ENCODE assay signal across 27 cellular contexts in genomic region chr7:21051865-21052264, GRCh38.
"Had no signal": no experiment of that assay in that cellular context is flagged by ENCODE, and none has a peak within 500 bp of the region (broad histone marks: within the 10 kb centered on the region; RNA-seq: fewer than 3 reads in every experiment).

No MANE protein-coding gene starts in this region.

- H3K27ac ChIP-seq: stomach, suprapubic skin, testis, thoracic aorta, thyroid gland, tibial artery, tibial nerve, upper lobe of left lung, upper lobe of right lung, uterus, vagina had no signal

- H3K27me3 ChIP-seq: stomach, suprapubic skin, testis, thyroid gland, tibial artery, tibial nerve, transverse colon, upper lobe of left lung, upper lobe of right lung, uterus, vagina had no signal

- H3K27me3 Mint-ChIP-seq: stimulated activated memory B cell treated with anti-CD40 and anti-IgM and Interleukin-4, amounts not matched to agents 10 μg/mL and 1 μg/mL and 100 μg/mL, for 72 hours; stimulated activated naive B cell treated with anti-CD40 and anti-IgM and Interleukin-4, amounts not matched to agents 10 μg/mL and 1 μg/mL and 100 μg/mL, for 72 hours; stimulated activated naive CD8-positive, alpha-beta T cell treated with anti-CD3 and anti-CD28 coated beads, Interleukin-15, amount 100 ng/mL, for 72 hours had no signal

- H3K4me3 Mint-ChIP-seq: stimulated activated effector memory CD8-positive, alpha-beta T cell treated with anti-CD3 and anti-CD28 coated beads, Interleukin-12 subunit alpha, Interleukin-12 subunit beta, amount 100 ng/mL, for 72 hours; stimulated activated memory B cell treated with anti-CD40 and anti-IgM and Interleukin-4, amounts not matched to agents 10 μg/mL and 1 μg/mL and 100 μg/mL, for 72 hours; stimulated activated naive B cell treated with anti-CD40 and anti-IgM and Interleukin-4, amounts not matched to agents 10 μg/mL and 1 μg/mL and 100 μg/mL, for 72 hours; stimulated activated naive CD8-positive, alpha-beta T cell treated with anti-CD3 and anti-CD28 coated beads, Interleukin-15, amount 100 ng/mL, for 72 hours; stimulated activated naive CD8-positive, alpha-beta T cell treated with anti-CD3 and anti-CD28 coated beads, Interleukin-15, Interleukin-2, amounts not matched to agents 100 ng/mL and 50 ng/mL, for 24 hours; type B pancreatic cell had no signal

- H3K27ac Mint-ChIP-seq: stimulated activated effector memory CD8-positive, alpha-beta T cell treated with anti-CD3 and anti-CD28 coated beads, Interleukin-12 subunit alpha, Interleukin-12 subunit beta, amount 100 ng/mL, for 72 hours; stimulated activated memory B cell treated with anti-CD40 and anti-IgM and Interleukin-4, amounts not matched to agents 10 μg/mL and 1 μg/mL and 100 μg/mL, for 72 hours; stimulated activated naive B cell treated with anti-CD40 and anti-IgM and Interleukin-4, amounts not matched to agents 10 μg/mL and 1 μg/mL and 100 μg/mL, for 72 hours; stimulated activated naive CD8-positive, alpha-beta T cell treated with anti-CD3 and anti-CD28 coated beads, Interleukin-15, amount 100 ng/mL, for 72 hours; stimulated activated naive CD8-positive, alpha-beta T cell treated with anti-CD3 and anti-CD28 coated beads, Interleukin-15, Interleukin-2, amounts not matched to agents 100 ng/mL and 50 ng/mL, for 24 hours; type B pancreatic cell had no signal

- H3K36me3 Mint-ChIP-seq: stimulated activated effector memory CD8-positive, alpha-beta T cell treated with anti-CD3 and anti-CD28 coated beads, Interleukin-12 subunit alpha, Interleukin-12 subunit beta, amount 100 ng/mL, for 72 hours; stimulated activated memory B cell treated with anti-CD40 and anti-IgM and Interleukin-4, amounts not matched to agents 10 μg/mL and 1 μg/mL and 100 μg/mL, for 72 hours; stimulated activated naive B cell treated with anti-CD40 and anti-IgM and Interleukin-4, amounts not matched to agents 10 μg/mL and 1 μg/mL and 100 μg/mL, for 72 hours; type B pancreatic cell had no signal

- H3K9me3 Mint-ChIP-seq: stimulated activated effector memory CD8-positive, alpha-beta T cell treated with anti-CD3 and anti-CD28 coated beads, Interleukin-12 subunit alpha, Interleukin-12 subunit beta, amount 100 ng/mL, for 72 hours; stimulated activated memory B cell treated with anti-CD40 and anti-IgM and Interleukin-4, amounts not matched to agents 10 μg/mL and 1 μg/mL and 100 μg/mL, for 72 hours; stimulated activated naive B cell treated with anti-CD40 and anti-IgM and Interleukin-4, amounts not matched to agents 10 μg/mL and 1 μg/mL and 100 μg/mL, for 72 hours; stimulated activated naive CD8-positive, alpha-beta T cell treated with anti-CD3 and anti-CD28 coated beads, Interleukin-15, amount 100 ng/mL, for 72 hours; type B pancreatic cell had no signal

- DNase-seq: stimulated activated CD4-positive, alpha-beta T cell treated with anti-CD3 and anti-CD28 coated beads, Interleukin-2, amount 100 ng/mL, for 48 hours; stimulated activated CD4-positive, alpha-beta T cell treated with anti-CD3 and anti-CD28 coated beads, Interleukin-4, amount 100 ng/mL, for 24 hours; stimulated activated CD4-positive, alpha-beta T cell treated with anti-CD3 and anti-CD28 coated beads, Interleukin-4, amount 100 ng/mL, for 4 hours; stimulated activated CD8-positive, alpha-beta memory T cell treated with anti-CD3 and anti-CD28 coated beads, Interleukin-4, amount 100 ng/mL, for 48 hours; stimulated activated naive B cell treated with anti-CD40 and anti-IgM and Interleukin-4, amounts not matched to agents 10 μg/mL and 1 μg/mL and 100 μg/mL, for 72 hours; stimulated activated naive CD4-positive, alpha-beta T cell; stimulated activated naive CD4-positive, alpha-beta T cell treated with Interleukin-2 at 50 U/mL for 16 hours; stimulated activated naive CD8-positive, alpha-beta T cell treated with anti-CD3 and anti-CD28 coated beads, Interleukin-15, amount 100 ng/mL, for 72 hours; stimulated activated naive CD8-positive, alpha-beta T cell treated with anti-CD3 and anti-CD28 coated beads, Interleukin-15, Interleukin-2, amounts not matched to agents 100 U/mL and 50 U/mL, for 24 hours; stomach; substantia nigra; testis; thyroid gland; tibial artery; transverse colon; trophoblast cell; upper lobe of left lung; upper lobe of right lung; uterus had no signal

- H3K4me3 ChIP-seq: stomach, suprapubic skin, testis, thoracic aorta, thyroid gland, tibial artery, tibial nerve, transverse colon, upper lobe of left lung, upper lobe of right lung, uterus, vagina had no signal

- H3K9me3 ChIP-seq: stomach, suprapubic skin, testis, thoracic aorta, thyroid gland, tibial artery, tibial nerve, transverse colon, upper lobe of left lung, upper lobe of right lung, vagina had no signal

- H3K36me3 ChIP-seq: stomach, suprapubic skin, thoracic aorta, thyroid gland, tibial artery, tibial nerve, transverse colon, upper lobe of left lung, upper lobe of right lung, uterus, vagina had no signal

- H3K4me1 ChIP-seq: stomach, suprapubic skin, testis, thyroid gland, tibial artery, tibial nerve, transverse colon, upper lobe of left lung, upper lobe of right lung, uterus, vagina had no signal

- H3K4me1 Mint-ChIP-seq: stimulated activated effector memory CD8-positive, alpha-beta T cell treated with anti-CD3 and anti-CD28 coated beads, Interleukin-12 subunit alpha, Interleukin-12 subunit beta, amount 100 ng/mL, for 72 hours; stimulated activated memory B cell treated with anti-CD40 and anti-IgM and Interleukin-4, amounts not matched to agents 10 μg/mL and 1 μg/mL and 100 μg/mL, for 72 hours; stimulated activated naive B cell treated with anti-CD40 and anti-IgM and Interleukin-4, amounts not matched to agents 10 μg/mL and 1 μg/mL and 100 μg/mL, for 72 hours; stimulated activated naive CD8-positive, alpha-beta T cell treated with anti-CD3 and anti-CD28 coated beads, Interleukin-15, amount 100 ng/mL, for 72 hours had no signal

- ATAC-seq: stimulated activated effector memory CD8-positive, alpha-beta T cell treated with anti-CD3 and anti-CD28 coated beads, Interleukin-12 subunit alpha, Interleukin-12 subunit beta, amount 100 ng/mL, for 72 hours; stimulated activated memory B cell treated with anti-CD40 and anti-IgM and Interleukin-4, amounts not matched to agents 10 μg/mL and 1 μg/mL and 100 μg/mL, for 72 hours; stimulated activated naive B cell treated with anti-CD40 and anti-IgM and Interleukin-4, amounts not matched to agents 10 μg/mL and 1 μg/mL and 100 μg/mL, for 72 hours; stimulated activated naive CD8-positive, alpha-beta T cell treated with anti-CD3 and anti-CD28 coated beads, Interleukin-15, amount 100 ng/mL, for 72 hours; stimulated activated naive CD8-positive, alpha-beta T cell treated with anti-CD3 and anti-CD28 coated beads, Interleukin-15, Interleukin-2, amounts not matched to agents 100 U/mL and 50 U/mL, for 24 hours; upper lobe of right lung had no signal
